ENCODE assay signal across 8 cellular contexts in the genomic region with DNA sequence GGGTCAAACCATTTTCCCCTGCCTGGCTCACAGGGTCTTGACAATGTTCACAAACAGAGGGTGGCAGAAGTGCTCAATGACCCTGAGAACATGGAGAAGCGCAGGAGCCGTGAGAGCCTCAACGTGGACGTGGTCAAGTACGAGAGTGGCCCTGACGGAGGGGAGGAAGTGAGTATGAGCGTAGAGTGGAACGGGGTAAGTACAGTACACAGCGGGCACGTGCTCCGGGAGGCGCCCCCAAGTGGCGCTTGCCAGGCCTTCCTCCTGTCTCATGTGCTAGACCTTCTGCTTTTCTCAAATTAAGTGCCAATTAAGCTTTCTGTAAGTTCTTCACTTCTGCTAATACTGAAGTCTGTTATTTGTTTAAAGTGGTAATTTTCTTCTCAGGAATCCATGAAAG. TPM values are rescaled to one million over a fixed set of nuclear protein-coding genes. Genes with fewer than 3 reads are reported as not detected.
DNase-seq lines count a peak whose midpoint lies in the region; ATAC-seq, FAIRE-seq and TF ChIP-seq lines count a peak whose summit lies in the region.

No MANE protein-coding gene starts in this region.

- no peak for TF ChIP-seq POLR2A in HepG2 (IDR thresholded peaks at IDR 0.05; ENCODE audit: insufficient read depth in 1 of 2, low read depth in 2 of 2, low read length in 2 of 2)
- no peak for TF ChIP-seq POLR2A in stomach (IDR thresholded peaks at IDR 0.05)

- no peaks in the 10 kb centered on the region for H4K20me1 ChIP-seq in HepG2 (ENCODE audit: insufficient read depth, low read length)

- H3K79me2 ChIP-seq in HepG2 (ENCODE audit: insufficient read depth, low read length): no peaks in the 10 kb centered on the region

- ATAC-seq in HG02610 (IDR thresholded peaks at IDR 0.05; ENCODE audit: unreplicated experiment): peak; percentile 56
- ATAC-seq in RWPE2 (ENCODE audit: low read depth): peak; percentile 54; the same call in 1 of the 3 replicates
- peak; percentile 90 for ATAC-seq in HepG2

- intact Hi-C loops in HepG2 (cut with micrococcal nuclease; ENCODE audit: unreplicated experiment) (loop anchor here (1.0 to 5.0 kb wide), 2 partner anchors 66 to 107 kb away; no protein-coding TSS in a partner anchor), stomach (cut with DNase I; ENCODE audit: low total_unique reads) (no loop called here)

- CTCF ChIA-PET in HepG2 (lab: Yijun Ruan, JAX; ENCODE audit: low intra/inter-chr PET ratio, low total read pairs): interaction anchor here (0.7 to 1.8 kb wide), 2 partner anchors 66 to 107 kb away, joined by 4 to 7 read pairs; no protein-coding TSS in a partner anchor

- H3K4me3 ChIP-seq in GM12864 (ENCODE audit: low read depth, low read length): no peak overlapping the region
- H3K4me3 ChIP-seq in RWPE2 (ENCODE audit: severe bottlenecking): no peak overlapping the region
- no peak overlapping the region for H3K4me3 ChIP-seq in HepG2 (replicated peaks in 1 of 3; ENCODE audit: insufficient read depth in 1 of 3, low read depth in 2 of 3, low read length in 3 of 3)
- H3K4me3 ChIP-seq in stomach: no peak overlapping the region

- no peak overlapping the region for H3K9ac ChIP-seq in HepG2 (ENCODE audit: insufficient read depth, low read depth, low read length)

- 94% methylated on average over 13 of the region's 13 CpGs for WGBS in HepG2 (ENCODE audit: low lambda C conversion rate)
- WGBS in stomach, 5 donors: 28 to 54% (median 45%) methylated on average over 13 of the region's 13 CpGs

- in situ Hi-C loops in HepG2 (cut with HindIII; ENCODE audit: extremely low pct_ligation_motif_present, low pct_unique_long_range_greater_than_20kb): loop anchor here (5.0 kb wide), 1 partner anchor 67 kb away; no protein-coding TSS in a partner anchor

- H3K36me3 ChIP-seq in RWPE2 (ENCODE audit: low read depth) (peaks cover 100% of the 10 kb centered on the region), HepG2 (replicated peaks in 1 of 2; ENCODE audit: control insufficient read depth in 1 of 2, insufficient read depth in 2 of 2, low read length in 2 of 2) (peaks cover 21 to 76% of the 10 kb centered on the region in 2 experiments), stomach (peaks cover 87 to 100% (median 100%) of the 10 kb centered on the region in 4 donors)

- H3K27me3 ChIP-seq in RWPE2 (ENCODE audit: insufficient read depth, poor library complexity, severe bottlenecking) (no peaks in the 10 kb centered on the region), HepG2 (ENCODE audit: control insufficient read depth in 1 of 2, insufficient read depth in 2 of 2, low read length in 2 of 2) (no peaks in the 10 kb centered on the region), stomach (no peaks in the 10 kb centered on the region)

- no peak overlapping the region for H2AFZ ChIP-seq in HepG2 (ENCODE audit: low read length)

- peak; percentile 47 for DNase-seq in GM12864 (ENCODE audit: low read depth)
- DNase-seq in RWPE2 (ENCODE audit: low spot score): no peak
- DNase-seq in astrocyte of the hippocampus (ENCODE audit: low read depth, low spot score): peak; percentile 34
- DNase-seq in HepG2 (ENCODE audit: low spot score): peak; percentile 6
- peak; percentile 40 for DNase-seq in stomach
- DNase-seq in islet precursor cell: no peak
- DNase-seq in AG08396 (ENCODE audit: low spot score): no peak

- TF ChIP-seq RAD21 in HepG2 (CRISPR knock-in tag; IDR thresholded peaks at IDR 0.05): no peak

- no peak overlapping the region for H3K27ac ChIP-seq in RWPE2 (ENCODE audit: poor library complexity, severe bottlenecking)
- no peak overlapping the region for H3K27ac ChIP-seq in HepG2 (ENCODE audit: extremely low read length, insufficient read depth, low read length)
- peak overlapping the region in 2 of 5 donors; percentile 2 to 55 for H3K27ac ChIP-seq in stomach

- H3K9me3 ChIP-seq in RWPE2 (ENCODE audit: severe bottlenecking) (no peaks in the 10 kb centered on the region), HepG2 (ENCODE audit: low read length) (no peaks in the 10 kb centered on the region), stomach (no peaks in the 10 kb centered on the region)

- TF ChIP-seq CTCF in GM12864 (IDR thresholded peaks at IDR 0.05; ENCODE audit: low read depth, low read length, missing control alignments) (peak; percentile 91), RWPE2 (IDR thresholded peaks at IDR 0.05; ENCODE audit: poor library complexity, severe bottlenecking) (peak; percentile 60), HepG2 (CRISPR knock-in tag; IDR thresholded peaks at IDR 0.05) (peak; percentile 58), stomach (IDR thresholded peaks at IDR 0.05) (peak in 4 of 7 experiments; percentile 13 to 35 (median 27))

- POLR2A ChIA-PET in HepG2 (lab: Yijun Ruan, JAX): no interaction called here

- BruUV-seq in HepG2 (replicated peaks; lab: Mats Ljungman, UMichigan): no TSS peak

- H3K4me2 ChIP-seq in HepG2 (ENCODE audit: low read depth, low read length): no peak overlapping the region

- no peaks in the 10 kb centered on the region for H3K4me1 ChIP-seq in RWPE2 (ENCODE audit: insufficient read depth, poor library complexity, severe bottlenecking)
- no peaks in the 10 kb centered on the region for H3K4me1 ChIP-seq in HepG2 (ENCODE audit: insufficient read depth, low read length)
- H3K4me1 ChIP-seq in stomach: peaks cover 0 to 18% (median 7%) of the 10 kb centered on the region in 4 donors

- no peak for FAIRE-seq in HepG2 (lab: Jason Lieb, UNC)

- TF ChIP-seq EP300 in HepG2 (IDR thresholded peaks at IDR 0.05; ENCODE audit: low read depth in 2 of 2, low read length in 2 of 2) (no peak), HepG2 (CRISPR knock-in tag; IDR thresholded peaks at IDR 0.05; ENCODE audit: borderline replicate concordance) (no peak), stomach (IDR thresholded peaks at IDR 0.05) (no peak)

RNA-seq across cellular contexts. Expression of a gene that starts 35.9 kb away (rescaled TPM):
- total RNA-seq in HepG2 (2016; rRNA removed; fragmentation: Illumina TruSeq; extraction: Trizol) (22.7 and 25.8 TPM in 2 replicates), stomach (10 to 100 TPM in 2 of 5 donors, 1 to 10 TPM in 3; 2.6 to 70.1 (median 7.0) TPM)
- 7.5 and 8.6 TPM in 2 replicates for total RNA-seq in HepG2 (2016; cell fraction: cytosol; rRNA removed; fragmentation: Illumina TruSeq; extraction: Trizol; ENCODE audit: low read depth)
- 22.7 and 28.8 TPM in 2 replicates for total RNA-seq in HepG2 (2016; cell fraction: insoluble cytoplasmic fraction; rRNA removed; fragmentation: Illumina TruSeq; extraction: Trizol)
- total RNA-seq in HepG2 (2016; cell fraction: membrane; rRNA removed; fragmentation: Illumina TruSeq; extraction: Trizol): 19.2 and 25.6 TPM in 2 replicates
- 16.7 and 17.3 TPM in 2 replicates for total RNA-seq in HepG2 (2016; cell fraction: nucleus; rRNA removed; fragmentation: Illumina TruSeq; extraction: Trizol)
- polyA plus RNA-seq in HepG2 (2011; rRNA removed) (5.4 and 5.8 TPM in 2 replicates), stomach (1 to 10 TPM; 3.5 to 6.2 (median 3.8) TPM)
- polyA plus RNA-seq in HepG2 (2011; cell fraction: cytosol; rRNA removed): 4.3 and 7.4 TPM in 2 replicates
- 12.7 and 15.0 TPM in 2 replicates for polyA plus RNA-seq in HepG2 (2011; cell fraction: nucleus; rRNA removed)
- 6.2 and 8.5 TPM in 2 replicates for polyA plus RNA-seq in HepG2 (2012)
- polyA plus RNA-seq in HepG2 (2016; cell fraction: cytosol; fragmentation: Illumina TruSeq; extraction: Trizol; ENCODE audit: low read depth): 5.5 and 6.6 TPM in 2 replicates
- 14.6 and 16.7 TPM in 2 replicates for polyA plus RNA-seq in HepG2 (2016; cell fraction: insoluble cytoplasmic fraction; fragmentation: Illumina TruSeq; extraction: Trizol; ENCODE audit: low read depth)
- polyA plus RNA-seq in HepG2 (2016; cell fraction: membrane; fragmentation: Illumina TruSeq; extraction: Trizol; ENCODE audit: low read depth): 13.9 and 14.8 TPM in 2 replicates
- 39.8 and 43.1 TPM in 2 replicates for polyA plus RNA-seq in HepG2 (2016; cell fraction: nucleus; fragmentation: Illumina TruSeq; extraction: Trizol; ENCODE audit: insufficient read depth, low read depth)
- polyA minus RNA-seq in HepG2 (2011; rRNA and poly(A)+ RNA removed; ENCODE audit: low replicate concordance): 11.1 and 22.9 TPM in 2 replicates
- polyA minus RNA-seq in HepG2 (2011; cell fraction: cytosol; rRNA and poly(A)+ RNA removed): 4.7 and 5.6 TPM in 2 replicates
- 5.5 and 7.3 TPM in 2 replicates for polyA minus RNA-seq in HepG2 (2011; cell fraction: nucleus; rRNA and poly(A)+ RNA removed)

RNA-seq across cellular contexts. Expression of a gene that starts 36.3 kb away (rescaled TPM):
- total RNA-seq in HepG2 (2016; rRNA removed; fragmentation: Illumina TruSeq; extraction: Trizol): 34.3 and 35.1 TPM in 2 replicates
- 12.0 and 12.6 TPM in 2 replicates for total RNA-seq in HepG2 (2016; cell fraction: cytosol; rRNA removed; fragmentation: Illumina TruSeq; extraction: Trizol; ENCODE audit: low read depth)
- total RNA-seq in HepG2 (2016; cell fraction: insoluble cytoplasmic fraction; rRNA removed; fragmentation: Illumina TruSeq; extraction: Trizol): 36.2 and 37.2 TPM in 2 replicates
- 23.9 and 24.1 TPM in 2 replicates for total RNA-seq in HepG2 (2016; cell fraction: membrane; rRNA removed; fragmentation: Illumina TruSeq; extraction: Trizol)
- 25.9 TPM in 2 replicates for total RNA-seq in HepG2 (2016; cell fraction: nucleus; rRNA removed; fragmentation: Illumina TruSeq; extraction: Trizol)
- 34.4 and 36.2 TPM in 2 replicates for polyA plus RNA-seq in HepG2 (2011; rRNA removed)
- 33.8 and 35.9 TPM in 2 replicates for polyA plus RNA-seq in HepG2 (2011; cell fraction: cytosol; rRNA removed)
- 57.7 and 67.1 TPM in 2 replicates for polyA plus RNA-seq in HepG2 (2011; cell fraction: nucleus; rRNA removed)
- 18.5 and 20.2 TPM in 2 replicates for polyA plus RNA-seq in HepG2 (2012)
- 9.6 and 11.9 TPM in 2 replicates for polyA plus RNA-seq in HepG2 (2016; cell fraction: cytosol; fragmentation: Illumina TruSeq; extraction: Trizol; ENCODE audit: low read depth)
- polyA plus RNA-seq in HepG2 (2016; cell fraction: insoluble cytoplasmic fraction; fragmentation: Illumina TruSeq; extraction: Trizol; ENCODE audit: low read depth): 38.6 and 42.4 TPM in 2 replicates
- 20.7 and 23.8 TPM in 2 replicates for polyA plus RNA-seq in HepG2 (2016; cell fraction: membrane; fragmentation: Illumina TruSeq; extraction: Trizol; ENCODE audit: low read depth)
- polyA plus RNA-seq in HepG2 (2016; cell fraction: nucleus; fragmentation: Illumina TruSeq; extraction: Trizol; ENCODE audit: insufficient read depth, low read depth): 55.9 and 58.6 TPM in 2 replicates
- polyA minus RNA-seq in HepG2 (2011; rRNA and poly(A)+ RNA removed; ENCODE audit: low replicate concordance): 32.6 and 37.6 TPM in 2 replicates
- polyA minus RNA-seq in HepG2 (2011; cell fraction: cytosol; rRNA and poly(A)+ RNA removed): 12.3 and 14.1 TPM in 2 replicates
- 23.7 and 24.3 TPM in 2 replicates for polyA minus RNA-seq in HepG2 (2011; cell fraction: nucleus; rRNA and poly(A)+ RNA removed)
- 100 to 1,000 TPM in 2 of 5 donors, 10 to 100 TPM in 3; 28.0 to 150 (median 64.8) TPM for total RNA-seq in stomach
- 10 to 100 TPM; 51.9 to 95.5 (median 81.0) TPM for polyA plus RNA-seq in stomach

RNA-seq across cellular contexts. Expression of a gene that starts 50.3 kb away (rescaled TPM):
- 57.8 and 63.5 TPM in 2 replicates for total RNA-seq in HepG2 (2016; rRNA removed; fragmentation: Illumina TruSeq; extraction: Trizol)
- total RNA-seq in HepG2 (2016; cell fraction: cytosol; rRNA removed; fragmentation: Illumina TruSeq; extraction: Trizol; ENCODE audit: low read depth): 7.9 TPM in 2 replicates
- total RNA-seq in HepG2 (2016; cell fraction: insoluble cytoplasmic fraction; rRNA removed; fragmentation: Illumina TruSeq; extraction: Trizol): 54.6 and 66.2 TPM in 2 replicates
- total RNA-seq in HepG2 (2016; cell fraction: membrane; rRNA removed; fragmentation: Illumina TruSeq; extraction: Trizol): 16.0 and 16.3 TPM in 2 replicates
- 62.3 and 79.9 TPM in 2 replicates for total RNA-seq in HepG2 (2016; cell fraction: nucleus; rRNA removed; fragmentation: Illumina TruSeq; extraction: Trizol)
- polyA plus RNA-seq in HepG2 (2011; rRNA removed): 53.2 and 61.0 TPM in 2 replicates
- polyA plus RNA-seq in HepG2 (2011; cell fraction: cytosol; rRNA removed): 58.4 and 64.7 TPM in 2 replicates
- 171 and 186 TPM in 2 replicates for polyA plus RNA-seq in HepG2 (2011; cell fraction: nucleus; rRNA removed)
- polyA plus RNA-seq in HepG2 (2012): 40.1 and 53.2 TPM in 2 replicates
- 3.0 and 3.1 TPM in 2 replicates for polyA plus RNA-seq in HepG2 (2016; cell fraction: cytosol; fragmentation: Illumina TruSeq; extraction: Trizol; ENCODE audit: low read depth)
- 50.1 and 51.1 TPM in 2 replicates for polyA plus RNA-seq in HepG2 (2016; cell fraction: insoluble cytoplasmic fraction; fragmentation: Illumina TruSeq; extraction: Trizol; ENCODE audit: low read depth)
- polyA plus RNA-seq in HepG2 (2016; cell fraction: membrane; fragmentation: Illumina TruSeq; extraction: Trizol; ENCODE audit: low read depth): 7.4 and 9.4 TPM in 2 replicates
- polyA plus RNA-seq in HepG2 (2016; cell fraction: nucleus; fragmentation: Illumina TruSeq; extraction: Trizol; ENCODE audit: insufficient read depth, low read depth): 92.4 and 93.3 TPM in 2 replicates
- 45.0 and 49.1 TPM in 2 replicates for polyA minus RNA-seq in HepG2 (2011; rRNA and poly(A)+ RNA removed; ENCODE audit: low replicate concordance)
- 30.6 and 37.7 TPM in 2 replicates for polyA minus RNA-seq in HepG2 (2011; cell fraction: cytosol; rRNA and poly(A)+ RNA removed)
- polyA minus RNA-seq in HepG2 (2011; cell fraction: nucleus; rRNA and poly(A)+ RNA removed): 152 and 165 TPM in 2 replicates
- total RNA-seq in stomach: 100 to 1,000 TPM in 4 of 5 donors, 10 to 100 TPM in 1; 76.4 to 522 (median 201) TPM
- 10 to 100 TPM; 56.5 to 90.3 (median 61.8) TPM for polyA plus RNA-seq in stomach

Comparison
In these comparisons a context has a peak if more than half of its experiments do, and no peak if none do; other contexts are left out.
1. DNase-seq: peak in GM12864 (single experiment), astrocyte of the hippocampus (single experiment), HepG2 (single experiment) and stomach (single experiment); none in RWPE2 (single experiment), islet precursor cell (single experiment) and AG08396 (single experiment).
2. CTCF ChIP-seq: peak in every context shown above with its lines; median percentile 91 in GM12864; 60 in RWPE2; 58 in HepG2; 27 in stomach.
3. Peak in every context shown above with its lines, with median percentiles within 50 percentile points of each other: ATAC-seq.